Comparison of ENCODE assay signal across 2 cellular contexts in genomic region chr6:11759995-11760394, GRCh38.
TF ChIP-seq lines count a peak whose summit lies in the region.

No MANE protein-coding gene starts in this region.

TF ChIP-seq in liver, 16 proteins besides CTCF, POLR2A, EP300 and RAD21:
- peak; percentile 40 for TF ChIP-seq SP1 (IDR thresholded peaks at IDR 0.05)
- TF ChIP-seq HNF4G (IDR thresholded peaks at IDR 0.05) = peak; percentile 36
- peak; percentile 57 to 59 for TF ChIP-seq RXRA (IDR thresholded peaks at IDR 0.05)
- TF ChIP-seq HNF4A (conservative IDR thresholded peaks at IDR 0.05) = peak; percentile 50 to 69
- no peak for TF ChIP-seq FOXA2 (IDR thresholded peaks at IDR 0.05)
- no peak for TF ChIP-seq JUND (IDR thresholded peaks at IDR 0.05)

TF ChIP-seq in HepG2, 621 proteins besides CTCF, POLR2A, EP300 and RAD21:
- TF ChIP-seq FOXP1 (IDR thresholded peaks at IDR 0.05) (no peak), FOXP1 (CRISPR knock-in tag; IDR thresholded peaks at IDR 0.05) (no peak), SSRP1 (CRISPR knock-in tag; IDR thresholded peaks at IDR 0.05) (no peak), GMEB2 (CRISPR knock-in tag; IDR thresholded peaks at IDR 0.05; ENCODE audit: low read depth) (no peak), MLLT10 (CRISPR knock-in tag; IDR thresholded peaks at IDR 0.05) (no peak), ZNF674 (CRISPR knock-in tag; IDR thresholded peaks at IDR 0.05; ENCODE audit: low read depth) (no peak), SMYD3 (CRISPR knock-in tag; IDR thresholded peaks at IDR 0.05) (no peak), JUNB (CRISPR knock-in tag; IDR thresholded peaks at IDR 0.05; ENCODE audit: borderline replicate concordance) (no peak), ZNF816 (CRISPR knock-in tag; IDR thresholded peaks at IDR 0.05; ENCODE audit: borderline replicate concordance) (no peak), MIER2 (CRISPR knock-in tag; IDR thresholded peaks at IDR 0.05) (no peak), ZMYM2 (CRISPR knock-in tag; IDR thresholded peaks at IDR 0.05) (no peak), ZNF17 (CRISPR knock-in tag; IDR thresholded peaks at IDR 0.05) (no peak), KMT2B (CRISPR knock-in tag; IDR thresholded peaks at IDR 0.05) (no peak), ZNF142 (CRISPR knock-in tag; IDR thresholded peaks at IDR 0.05) (no peak), ZEB1 (IDR thresholded peaks at IDR 0.05; ENCODE audit: insufficient replicate concordance, low read depth) (no peak), NR2F6 (IDR thresholded peaks at IDR 0.05) (no peak), NR2F6 (CRISPR knock-in tag; IDR thresholded peaks at IDR 0.05) (no peak), PLSCR1 (CRISPR knock-in tag; IDR thresholded peaks at IDR 0.05; ENCODE audit: borderline replicate concordance) (no peak)
- TF ChIP-seq, protein P1, sequence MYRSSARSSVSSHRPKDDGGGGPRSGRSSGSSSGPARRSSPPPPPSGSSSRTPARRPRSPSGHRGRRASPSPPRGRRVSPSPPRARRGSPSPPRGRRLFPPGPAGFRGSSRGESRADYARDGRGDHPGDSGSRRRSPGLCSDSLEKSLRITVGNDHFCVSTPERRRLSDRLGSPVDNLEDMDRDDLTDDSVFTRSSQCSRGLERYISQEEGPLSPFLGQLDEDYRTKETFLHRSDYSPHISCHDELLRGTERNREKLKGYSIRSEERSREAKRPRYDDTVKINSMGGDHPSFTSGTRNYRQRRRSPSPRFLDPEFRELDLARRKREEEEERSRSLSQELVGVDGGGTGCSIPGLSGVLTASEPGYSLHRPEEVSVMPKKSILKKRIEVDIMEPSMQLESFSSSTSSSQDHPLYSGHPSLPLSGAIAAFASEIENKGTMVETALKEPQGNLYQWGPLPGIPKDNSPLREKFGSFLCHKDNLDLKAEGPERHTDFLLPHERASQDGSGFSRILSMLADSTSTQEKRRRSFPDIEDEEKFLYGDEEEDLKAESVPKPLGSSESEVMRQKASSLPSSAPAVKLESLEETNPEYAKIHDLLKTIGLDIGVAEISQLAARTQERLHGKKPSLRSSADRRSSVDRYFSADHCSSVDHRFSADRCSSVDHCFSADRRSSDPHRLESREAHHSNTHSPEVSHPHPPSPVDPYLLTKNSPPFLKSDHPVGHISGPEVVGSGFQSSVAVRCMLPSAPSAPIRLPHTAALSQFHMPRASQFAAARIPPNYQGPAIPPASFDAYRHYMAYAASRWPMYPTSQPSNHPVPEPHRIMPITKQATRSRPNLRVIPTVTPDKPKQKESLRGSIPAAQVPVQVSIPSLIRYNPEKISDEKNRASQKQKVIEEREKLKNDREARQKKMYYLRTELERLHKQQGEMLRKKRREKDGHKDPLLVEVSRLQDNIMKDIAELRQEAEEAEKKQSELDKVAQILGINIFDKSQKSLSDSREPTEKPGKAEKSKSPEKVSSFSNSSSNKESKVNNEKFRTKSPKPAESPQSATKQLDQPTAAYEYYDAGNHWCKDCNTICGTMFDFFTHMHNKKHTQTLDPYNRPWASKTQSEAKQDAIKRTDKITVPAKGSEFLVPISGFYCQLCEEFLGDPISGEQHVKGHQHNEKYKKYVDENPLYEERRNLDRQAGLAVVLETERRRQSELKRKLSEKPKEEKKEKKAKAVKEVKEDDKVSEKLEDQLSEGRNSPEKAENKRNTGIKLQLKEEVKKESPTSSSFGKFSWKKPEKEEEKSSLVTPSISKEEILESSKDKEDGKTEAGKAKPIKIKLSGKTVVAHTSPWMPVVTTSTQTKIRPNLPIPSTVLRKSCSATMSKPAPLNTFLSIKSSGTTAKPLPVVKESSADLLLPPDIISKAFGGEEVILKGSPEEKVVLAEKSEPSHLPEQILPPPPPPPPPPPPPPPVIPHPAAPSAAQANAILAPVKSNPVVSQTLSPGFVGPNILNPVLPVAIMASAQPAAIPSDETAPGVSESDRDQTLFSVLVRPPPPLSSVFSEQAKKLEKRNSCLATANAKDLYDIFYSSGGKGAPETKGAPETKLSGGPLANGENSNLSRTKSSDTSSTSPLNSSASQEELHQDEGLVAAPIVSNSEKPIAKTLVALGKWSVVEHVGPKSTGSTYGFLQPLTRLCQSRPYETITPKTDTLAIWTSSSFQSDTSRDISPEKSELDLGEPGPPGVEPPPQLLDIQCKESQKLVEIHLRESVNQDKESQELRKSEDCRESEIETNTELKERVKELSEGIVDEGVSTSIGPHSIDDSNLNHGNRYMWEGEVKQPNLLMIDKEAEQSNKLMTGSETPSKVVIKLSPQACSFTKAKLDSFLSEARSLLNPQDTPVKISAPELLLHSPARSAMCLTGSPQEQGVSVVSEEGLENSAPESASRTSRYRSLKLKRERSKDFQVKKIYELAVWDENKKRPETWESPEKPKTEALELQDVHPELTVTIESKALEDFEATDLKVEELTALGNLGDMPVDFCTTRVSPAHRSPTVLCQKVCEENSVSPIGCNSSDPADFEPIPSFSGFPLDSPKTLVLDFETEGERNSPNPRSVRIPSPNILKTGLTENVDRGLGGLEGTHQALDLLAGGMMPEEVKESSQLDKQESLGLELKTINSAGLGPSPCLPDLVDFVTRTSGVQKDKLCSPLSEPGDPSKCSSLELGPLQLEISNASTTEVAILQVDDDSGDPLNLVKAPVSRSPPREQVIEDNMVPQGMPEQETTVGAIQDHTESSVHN (CRISPR knock-in tag; IDR thresholded peaks at IDR 0.05) = no peak
- TF ChIP-seq, protein P2, sequence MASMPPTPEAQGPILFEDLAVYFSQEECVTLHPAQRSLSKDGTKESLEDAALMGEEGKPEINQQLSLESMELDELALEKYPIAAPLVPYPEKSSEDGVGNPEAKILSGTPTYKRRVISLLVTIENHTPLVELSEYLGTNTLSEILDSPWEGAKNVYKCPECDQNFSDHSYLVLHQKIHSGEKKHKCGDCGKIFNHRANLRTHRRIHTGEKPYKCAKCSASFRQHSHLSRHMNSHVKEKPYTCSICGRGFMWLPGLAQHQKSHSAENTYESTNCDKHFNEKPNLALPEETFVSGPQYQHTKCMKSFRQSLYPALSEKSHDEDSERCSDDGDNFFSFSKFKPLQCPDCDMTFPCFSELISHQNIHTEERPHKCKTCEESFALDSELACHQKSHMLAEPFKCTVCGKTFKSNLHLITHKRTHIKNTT (CRISPR knock-in tag; IDR thresholded peaks at IDR 0.05) = no peak
- TF ChIP-seq, protein P3, sequence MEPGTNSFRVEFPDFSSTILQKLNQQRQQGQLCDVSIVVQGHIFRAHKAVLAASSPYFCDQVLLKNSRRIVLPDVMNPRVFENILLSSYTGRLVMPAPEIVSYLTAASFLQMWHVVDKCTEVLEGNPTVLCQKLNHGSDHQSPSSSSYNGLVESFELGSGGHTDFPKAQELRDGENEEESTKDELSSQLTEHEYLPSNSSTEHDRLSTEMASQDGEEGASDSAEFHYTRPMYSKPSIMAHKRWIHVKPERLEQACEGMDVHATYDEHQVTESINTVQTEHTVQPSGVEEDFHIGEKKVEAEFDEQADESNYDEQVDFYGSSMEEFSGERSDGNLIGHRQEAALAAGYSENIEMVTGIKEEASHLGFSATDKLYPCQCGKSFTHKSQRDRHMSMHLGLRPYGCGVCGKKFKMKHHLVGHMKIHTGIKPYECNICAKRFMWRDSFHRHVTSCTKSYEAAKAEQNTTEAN (CRISPR knock-in tag; conservative IDR thresholded peaks at IDR 0.05) = no peak
- TF ChIP-seq, protein P4, sequence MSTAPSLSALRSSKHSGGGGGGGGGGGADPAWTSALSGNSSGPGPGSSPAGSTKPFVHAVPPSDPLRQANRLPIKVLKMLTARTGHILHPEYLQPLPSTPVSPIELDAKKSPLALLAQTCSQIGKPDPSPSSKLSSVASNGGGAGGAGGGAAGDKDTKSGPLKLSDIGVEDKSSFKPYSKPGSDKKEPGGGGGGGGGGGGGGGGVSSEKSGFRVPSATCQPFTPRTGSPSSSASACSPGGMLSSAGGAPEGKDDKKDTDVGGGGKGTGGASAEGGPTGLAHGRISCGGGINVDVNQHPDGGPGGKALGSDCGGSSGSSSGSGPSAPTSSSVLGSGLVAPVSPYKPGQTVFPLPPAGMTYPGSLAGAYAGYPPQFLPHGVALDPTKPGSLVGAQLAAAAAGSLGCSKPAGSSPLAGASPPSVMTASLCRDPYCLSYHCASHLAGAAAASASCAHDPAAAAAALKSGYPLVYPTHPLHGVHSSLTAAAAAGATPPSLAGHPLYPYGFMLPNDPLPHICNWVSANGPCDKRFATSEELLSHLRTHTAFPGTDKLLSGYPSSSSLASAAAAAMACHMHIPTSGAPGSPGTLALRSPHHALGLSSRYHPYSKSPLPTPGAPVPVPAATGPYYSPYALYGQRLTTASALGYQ (CRISPR knock-in tag; IDR thresholded peaks at IDR 0.05) = no peak
